Comparison of ENCODE assay signal across 19 cellular contexts in genomic region chr9:129514891-129515290, GRCh38.
DNase-seq lines count a peak whose midpoint lies in the region; ATAC-seq and TF ChIP-seq lines count a peak whose summit lies in the region.
"Had no signal": no experiment of that assay in that cellular context is flagged by ENCODE, and none has a peak within 500 bp of the region (broad histone marks: within the 10 kb centered on the region; RNA-seq: fewer than 3 reads in every experiment).

No MANE protein-coding gene starts in this region.

- no peak overlapping the region for H2BK120ac ChIP-seq in neuronal stem cell (ENCODE audit: low read depth, low read length)

- TF ChIP-seq CTCF in sigmoid colon (IDR thresholded peaks at IDR 0.05) (no peak), thyroid gland (IDR thresholded peaks at IDR 0.05) (no peak), adrenal gland (IDR thresholded peaks at IDR 0.05) (no peak)

- no peaks in the 10 kb centered on the region for H3K79me2 ChIP-seq in Karpas-422 (ENCODE audit: low read length)

- ATAC-seq in Right ventricle myocardium superior (ENCODE audit: poor library complexity) = no peak
- ATAC-seq in GM18520 (IDR thresholded peaks at IDR 0.05; ENCODE audit: unreplicated experiment) = no peak
- ATAC-seq: A549; CD8-positive, alpha-beta T cell had no signal

- H3K14ac ChIP-seq in neuronal stem cell (ENCODE audit: low read length) = no peak overlapping the region

- H2BK12ac ChIP-seq in neuronal stem cell (ENCODE audit: low read length) = no peak overlapping the region

- H3K23ac ChIP-seq in neuronal stem cell (ENCODE audit: low read depth, low read length, poor library complexity) = no peak overlapping the region

- H4K20me1 ChIP-seq in Karpas-422 (ENCODE audit: insufficient read depth, low read depth, low read length) = no peaks in the 10 kb centered on the region
- H4K20me1 ChIP-seq: BLaER1 treated with 17β-estradiol and CSF1 and Interleukin-3, amounts not matched to agents 10 nM and 100 nM had no signal

- H3K4me3 ChIP-seq in neuronal stem cell (ENCODE audit: low read length in 2 of 2) (peak overlapping the region in 1 of 2 donors; percentile 1), sigmoid colon (no peak overlapping the region), thyroid gland (replicated peaks in 1 of 3) (no peak overlapping the region), adrenal gland (no peak overlapping the region), Karpas-422 (ENCODE audit: low read length) (no peak overlapping the region)
- H3K4me3 ChIP-seq: A549 had no signal

- WGBS in neuronal stem cell (ENCODE audit: extremely low coverage in 2 of 2, insufficient read length in 2 of 2, insufficient replicate concordance in 1 of 2), 2 donors = no CpG with 5 or more reads among the region's 2 CpGs
- WGBS in sigmoid colon, 2 donors = 67 to 77% methylated on average over 2 of the region's 2 CpGs
- 58 to 68% methylated on average over 2 of the region's 2 CpGs for WGBS in thyroid gland, 2 donors
- 83 to 90% (median 85%) methylated on average over 2 of the region's 2 CpGs for WGBS in adrenal gland, 4 donors

- H2AK5ac ChIP-seq in neuronal stem cell (ENCODE audit: low read depth, low read length) = no peak overlapping the region

- H3K9me2 ChIP-seq in Karpas-422 (replicated peaks; ENCODE audit: insufficient read depth, low read length) = no peaks in the 10 kb centered on the region

- no peak overlapping the region for H3K18ac ChIP-seq in neuronal stem cell (ENCODE audit: low read length)

- TF ChIP-seq POLR2A in sigmoid colon (IDR thresholded peaks at IDR 0.05) (no peak), thyroid gland (IDR thresholded peaks at IDR 0.05) (no peak), adrenal gland (IDR thresholded peaks at IDR 0.05) (no peak)

- no peak overlapping the region for H2BK15ac ChIP-seq in neuronal stem cell (ENCODE audit: low read length)

- DNase-seq in cardiac septum (ENCODE audit: low spot score) (peak; percentile 57), Right ventricle myocardium superior (no peak), neuronal stem cell (ENCODE audit: low spot score) (no peak), sigmoid colon (peak; percentile 36), thyroid gland (peak; percentile 34 to 36), adrenal gland (no peak), Karpas-422 (no peak)
- DNase-seq: AML-193; Caco-2; Calu3; CD4-positive, alpha-beta T cell; CD8-positive, alpha-beta T cell; DMS79 treated with DMSO at 0.1 percent for 48 hours; GF-D8 had no signal

- H3K27me3 ChIP-seq in neuronal stem cell (ENCODE audit: control insufficient read depth in 3 of 3, insufficient read depth in 3 of 3, low read depth in 1 of 3, low read length in 3 of 3) (no peaks in the 10 kb centered on the region), sigmoid colon (no peaks in the 10 kb centered on the region), thyroid gland (no peaks in the 10 kb centered on the region), adrenal gland (no peaks in the 10 kb centered on the region), Karpas-422 (ENCODE audit: low read length) (no peaks in the 10 kb centered on the region)
- H3K27me3 ChIP-seq: BLaER1 treated with 17β-estradiol and CSF1 and Interleukin-3, amounts not matched to agents 10 nM and 100 nM had no signal

- intact Hi-C loops in cardiac septum (cut with DNase I) (no loop called here), Right ventricle myocardium superior (cut with DNase I) (no loop called here), sigmoid colon (cut with DNase I) (no loop called here), thyroid gland (cut with DNase I) (no loop called here), adrenal gland (cut with DNase I) (no loop called here)

- H4K91ac ChIP-seq in neuronal stem cell (ENCODE audit: low read depth, low read length, poor library complexity) = no peak overlapping the region

- H3K9ac ChIP-seq in neuronal stem cell (ENCODE audit: low read depth, low read length, poor library complexity) (peak overlapping the region; percentile 12), Karpas-422 (ENCODE audit: low read length) (no peak overlapping the region)
- H3K9ac ChIP-seq: BLaER1 treated with 17β-estradiol and CSF1 and Interleukin-3, amounts not matched to agents 10 nM and 100 nM had no signal

- peaks cover 1% of the 10 kb centered on the region for H3K79me1 ChIP-seq in neuronal stem cell (ENCODE audit: low read depth, low read length)

- no peak for TF ChIP-seq EP300 in sigmoid colon (IDR thresholded peaks at IDR 0.05)

- no peaks in the 10 kb centered on the region for H3K4me1 ChIP-seq in neuronal stem cell (ENCODE audit: control insufficient read depth in 2 of 2, insufficient read depth in 1 of 2, low read depth in 1 of 2, low read length in 2 of 2)
- no peaks in the 10 kb centered on the region for H3K4me1 ChIP-seq in sigmoid colon
- H3K4me1 ChIP-seq in thyroid gland = no peaks in the 10 kb centered on the region
- H3K4me1 ChIP-seq in adrenal gland (replicated peaks in 1 of 2) = no peaks in the 10 kb centered on the region
- no peaks in the 10 kb centered on the region for H3K4me1 ChIP-seq in Karpas-422 (ENCODE audit: low read length)
- H3K4me1 ChIP-seq: A549; BLaER1 treated with 17β-estradiol and CSF1 and Interleukin-3, amounts not matched to agents 10 nM and 100 nM; Caco-2 had no signal

- H3K9me3 ChIP-seq in neuronal stem cell (replicated peaks in 1 of 2; ENCODE audit: control insufficient read depth in 2 of 2, insufficient read depth in 1 of 2, low read depth in 1 of 2, low read length in 2 of 2) (peaks cover 21 to 37% of the 10 kb centered on the region in 2 donors), sigmoid colon (peaks cover 0 to 7% (median 4%) of the 10 kb centered on the region in 4 donors), thyroid gland (no peaks in the 10 kb centered on the region), adrenal gland (replicated peaks in 1 of 3) (peaks cover 0 to 5% (median 0%) of the 10 kb centered on the region in 3 donors), Karpas-422 (ENCODE audit: low read length) (peaks cover 9% of the 10 kb centered on the region)

- no peak overlapping the region for H2BK5ac ChIP-seq in neuronal stem cell (ENCODE audit: low read length)

- H3K4me2 ChIP-seq in neuronal stem cell (ENCODE audit: insufficient read depth, low read length, poor library complexity, severe bottlenecking) (no peak overlapping the region), Karpas-422 (ENCODE audit: low read depth, low read length, poor library complexity, severe bottlenecking) (no peak overlapping the region)
- H3K4me2 ChIP-seq: A549; BLaER1 treated with 17β-estradiol and CSF1 and Interleukin-3, amounts not matched to agents 10 nM and 100 nM had no signal

- H3K27ac ChIP-seq in neuronal stem cell (replicated peaks; ENCODE audit: low read length) (no peak overlapping the region), sigmoid colon (no peak overlapping the region), thyroid gland (no peak overlapping the region), adrenal gland (no peak overlapping the region), Karpas-422 (ENCODE audit: low read length) (no peak overlapping the region)
- H3K27ac ChIP-seq: 22Rv1; A549; BLaER1 treated with 17β-estradiol and CSF1 and Interleukin-3, amounts not matched to agents 10 nM and 100 nM; C4-2B had no signal

- no peak overlapping the region for H4K8ac ChIP-seq in neuronal stem cell (ENCODE audit: low read depth, low read length)

- no peak overlapping the region for H2AFZ ChIP-seq in neuronal stem cell (ENCODE audit: low read length)
- H2AFZ ChIP-seq in Karpas-422 (ENCODE audit: low read length) = no peak overlapping the region

- no peak overlapping the region for H3K4ac ChIP-seq in neuronal stem cell (ENCODE audit: low read length)

- H3K36me3 ChIP-seq in neuronal stem cell (replicated peaks in 1 of 2; ENCODE audit: control insufficient read depth in 2 of 2, insufficient read depth in 2 of 2, low read length in 2 of 2) = peaks cover 0 to 2% of the 10 kb centered on the region in 2 donors
- H3K36me3 ChIP-seq in sigmoid colon = no peaks in the 10 kb centered on the region
- no peaks in the 10 kb centered on the region for H3K36me3 ChIP-seq in thyroid gland
- no peaks in the 10 kb centered on the region for H3K36me3 ChIP-seq in adrenal gland (replicated peaks in 1 of 2)
- H3K36me3 ChIP-seq in Karpas-422 (ENCODE audit: insufficient read depth, low read length) = no peaks in the 10 kb centered on the region

Comparison
In these comparisons a context has a peak if more than half of its experiments do, and no peak if none do; other contexts are left out.
1. DNase-seq: peak in cardiac septum (single experiment), sigmoid colon (single experiment) and thyroid gland (2 of 2); none in Right ventricle myocardium superior (single experiment), neuronal stem cell (single experiment), adrenal gland (0 of 7) and Karpas-422 (single experiment).